ENCODE assay signal across 1 cellular context in the genomic region with DNA sequence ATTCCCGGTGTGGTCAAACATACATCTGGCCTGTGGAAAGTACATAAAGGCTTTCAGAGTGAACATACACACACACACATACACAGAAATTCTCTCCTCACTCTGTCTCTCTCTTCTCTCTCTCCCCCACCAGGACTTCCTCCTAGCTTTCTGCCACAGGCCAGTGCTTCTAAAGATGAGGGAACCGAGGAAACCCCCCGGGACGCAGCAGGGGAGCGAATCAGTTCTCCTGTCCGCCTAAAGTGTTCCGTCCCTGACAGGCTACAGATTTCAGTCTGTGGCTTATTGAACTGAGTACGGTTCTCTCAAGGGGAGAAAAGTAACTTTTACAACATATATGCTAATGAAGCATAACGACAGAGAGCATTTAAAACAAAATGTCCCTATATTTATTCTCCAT.
TF ChIP-seq lines count a peak whose summit lies in the region.

No MANE protein-coding gene starts in this region.

TF ChIP-seq in H1, 55 proteins besides CTCF, POLR2A, EP300 and RAD21 (continued from another document):
- TF ChIP-seq EGR1 (IDR thresholded peaks at IDR 0.05; ENCODE audit: borderline replicate concordance, low read depth, low read length) (no peak), BCL11A (IDR thresholded peaks at IDR 0.05; ENCODE audit: low read depth in 2 of 2, low read length in 2 of 2) (no peak), BRCA1 (IDR thresholded peaks at IDR 0.05; ENCODE audit: low read depth, low read length) (no peak), HDAC6 (IDR thresholded peaks at IDR 0.05; ENCODE audit: low read depth, low read length) (no peak), ASH2L (IDR thresholded peaks at IDR 0.05; ENCODE audit: low read length) (no peak), CBX8 (IDR thresholded peaks at IDR 0.05; ENCODE audit: borderline replicate concordance, low read depth, low read length) (no peak), TEAD4 (IDR thresholded peaks at IDR 0.05; ENCODE audit: low read depth, low read length) (no peak), KDM5A (IDR thresholded peaks at IDR 0.05; ENCODE audit: low read length) (no peak), RFX5 (IDR thresholded peaks at IDR 0.05; ENCODE audit: borderline replicate concordance, low read depth, low read length) (no peak), GABPA (IDR thresholded peaks at IDR 0.05; ENCODE audit: borderline replicate concordance, insufficient read depth, low read length) (no peak), GTF2F1 (IDR thresholded peaks at IDR 0.05; ENCODE audit: borderline replicate concordance, low read depth, low read length) (no peak), CREB1 (IDR thresholded peaks at IDR 0.05) (no peak)
- TF ChIP-seq, protein P1, sequence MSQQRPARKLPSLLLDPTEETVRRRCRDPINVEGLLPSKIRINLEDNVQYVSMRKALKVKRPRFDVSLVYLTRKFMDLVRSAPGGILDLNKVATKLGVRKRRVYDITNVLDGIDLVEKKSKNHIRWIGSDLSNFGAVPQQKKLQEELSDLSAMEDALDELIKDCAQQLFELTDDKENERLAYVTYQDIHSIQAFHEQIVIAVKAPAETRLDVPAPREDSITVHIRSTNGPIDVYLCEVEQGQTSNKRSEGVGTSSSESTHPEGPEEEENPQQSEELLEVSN (IDR thresholded peaks at IDR 0.05): no peak
- TF ChIP-seq, protein P2, sequence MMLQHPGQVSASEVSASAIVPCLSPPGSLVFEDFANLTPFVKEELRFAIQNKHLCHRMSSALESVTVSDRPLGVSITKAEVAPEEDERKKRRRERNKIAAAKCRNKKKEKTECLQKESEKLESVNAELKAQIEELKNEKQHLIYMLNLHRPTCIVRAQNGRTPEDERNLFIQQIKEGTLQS (IDR thresholded peaks at IDR 0.05; ENCODE audit: insufficient read depth, low read depth, low read length): no peak
- TF ChIP-seq, protein P3, sequence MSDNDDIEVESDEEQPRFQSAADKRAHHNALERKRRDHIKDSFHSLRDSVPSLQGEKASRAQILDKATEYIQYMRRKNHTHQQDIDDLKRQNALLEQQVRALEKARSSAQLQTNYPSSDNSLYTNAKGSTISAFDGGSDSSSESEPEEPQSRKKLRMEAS (IDR thresholded peaks at IDR 0.05): no peak
